In the genomic region with DNA sequence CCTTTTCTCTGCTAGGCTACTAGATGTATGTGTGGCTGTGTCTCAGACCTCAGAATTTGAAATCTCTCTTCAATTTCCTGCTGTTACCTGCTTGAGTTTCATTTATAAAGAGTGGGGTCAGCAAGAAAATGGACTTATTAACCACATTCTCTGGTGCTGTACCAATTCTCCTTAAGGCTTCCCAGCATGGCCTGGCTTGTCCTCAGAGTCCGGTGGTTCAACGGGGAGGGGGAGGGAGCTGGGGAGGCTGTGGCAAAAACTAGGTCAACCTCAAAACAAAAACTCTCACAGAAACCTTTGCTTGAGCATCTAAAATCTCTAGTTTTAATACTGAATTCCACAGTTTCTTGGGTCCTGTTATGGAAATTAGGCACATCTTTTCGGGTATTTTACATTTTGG, we compare ENCODE assay signal across 24 cellular contexts.
"Had no signal": no experiment of that assay in that cellular context is flagged by ENCODE, and none has a peak within 500 bp of the region (broad histone marks: within the 10 kb centered on the region; RNA-seq: fewer than 3 reads in every experiment).

No MANE protein-coding gene starts in this region.

- ATAC-seq: activated CD8-positive, alpha-beta memory T cell treated with anti-CD3 and anti-CD28 coated beads, Interleukin-2, amount 10 ng/mL, durations not matched to agents 7 days and 5 days; activated CD8-positive, alpha-beta T cell treated with anti-CD3 and anti-CD28 coated beads for 36 hours; activated naive CD8-positive, alpha-beta T cell treated with anti-CD3 and anti-CD28 coated beads, Interleukin-2, amount 50 U/mL, for 24 hours; gastrocnemius medialis; heart left ventricle; left lobe of liver; natural killer cell treated with Interleukin-12 subunit alpha and Interleukin-12 subunit beta and Interleukin-15 and Interleukin-18, amount 100 ng/mL, for 72 hours; SK-N-SH treated with all-trans-retinoic acid at 6 μM for 48 hours; stimulated activated naive B cell treated with anti-CD40 and anti-IgM and Interleukin-4, amounts not matched to agents 10 μg/mL and 1 μg/mL and 100 μg/mL, for 72 hours had no signal

- H3K36me3 ChIP-seq: esophagus squamous epithelium, gastrocnemius medialis, heart left ventricle, sigmoid colon, thoracic aorta, upper lobe of left lung had no signal

- H3K27ac ChIP-seq: esophagus squamous epithelium, gastrocnemius medialis, heart left ventricle, sigmoid colon, thoracic aorta, upper lobe of left lung had no signal

- H3K9me3 ChIP-seq: gastrocnemius medialis, upper lobe of left lung had no signal

- DNase-seq: activated CD4-positive, alpha-beta T cell treated with anti-CD3 and anti-CD28 coated beads, Interleukin-2, amount 10 ng/mL, durations not matched to agents 24 days and 14 days; activated CD8-positive, alpha-beta memory T cell treated with anti-CD3 and anti-CD28 coated beads, Interleukin-2, amount 10 ng/mL, durations not matched to agents 7 days and 5 days; activated CD8-positive, alpha-beta T cell treated with anti-CD3 and anti-CD28 coated beads for 36 hours; activated gamma-delta T cell; activated naive CD4-positive, alpha-beta T cell treated with anti-CD3 and anti-CD28 coated beads, Interleukin-2, amount 50 U/mL, for 16 hours; activated naive CD8-positive, alpha-beta T cell treated with anti-CD3 and anti-CD28 coated beads, Interleukin-2, amount 50 U/mL, for 24 hours; activated T-cell treated with anti-CD3 and anti-CD28 coated beads for 4 hours; central memory CD4-positive, alpha-beta T cell; cortex of kidney; endodermal cell; esophagus squamous epithelium; gastrocnemius medialis; heart left ventricle; retina; sigmoid colon; stimulated activated CD4-positive, alpha-beta T cell treated with anti-CD3 and anti-CD28 coated beads, Interleukin-2, amount 100 ng/mL, for 48 hours; stimulated activated CD8-positive, alpha-beta memory T cell treated with anti-CD3 and anti-CD28 coated beads, Interleukin-4, amount 100 ng/mL, for 48 hours; stimulated activated naive B cell treated with anti-CD40 and anti-IgM and Interleukin-4, amounts not matched to agents 10 μg/mL and 1 μg/mL and 100 μg/mL, for 72 hours; upper lobe of left lung had no signal

- H3K27me3 ChIP-seq: esophagus squamous epithelium, gastrocnemius medialis, heart left ventricle, sigmoid colon, upper lobe of left lung had no signal

- H3K4me1 ChIP-seq: esophagus squamous epithelium, gastrocnemius medialis, heart left ventricle, sigmoid colon, upper lobe of left lung had no signal

- H3K4me3 ChIP-seq: esophagus squamous epithelium, gastrocnemius medialis, heart left ventricle, lung, sigmoid colon, thoracic aorta, upper lobe of left lung had no signal
